Comparison of ENCODE assay signal across 1 cellular context in genomic region chr21:45461369-45461750, GRCh38.
TF ChIP-seq lines count a peak whose summit lies in the region.

No MANE protein-coding gene starts in this region.

TF ChIP-seq in HepG2, 621 proteins besides CTCF, POLR2A, EP300 and RAD21:
- no peak for TF ChIP-seq ZNF691 (CRISPR knock-in tag; IDR thresholded peaks at IDR 0.05; ENCODE audit: borderline replicate concordance, low read depth)
- TF ChIP-seq ZNF563 (CRISPR knock-in tag; IDR thresholded peaks at IDR 0.05), result no peak
- TF ChIP-seq ZNF839 (CRISPR knock-in tag; IDR thresholded peaks at IDR 0.05; ENCODE audit: borderline replicate concordance), result 0 out of 2 replicates have a peak, but pooled peaks have one; percentile 33
- TF ChIP-seq, protein P1, sequence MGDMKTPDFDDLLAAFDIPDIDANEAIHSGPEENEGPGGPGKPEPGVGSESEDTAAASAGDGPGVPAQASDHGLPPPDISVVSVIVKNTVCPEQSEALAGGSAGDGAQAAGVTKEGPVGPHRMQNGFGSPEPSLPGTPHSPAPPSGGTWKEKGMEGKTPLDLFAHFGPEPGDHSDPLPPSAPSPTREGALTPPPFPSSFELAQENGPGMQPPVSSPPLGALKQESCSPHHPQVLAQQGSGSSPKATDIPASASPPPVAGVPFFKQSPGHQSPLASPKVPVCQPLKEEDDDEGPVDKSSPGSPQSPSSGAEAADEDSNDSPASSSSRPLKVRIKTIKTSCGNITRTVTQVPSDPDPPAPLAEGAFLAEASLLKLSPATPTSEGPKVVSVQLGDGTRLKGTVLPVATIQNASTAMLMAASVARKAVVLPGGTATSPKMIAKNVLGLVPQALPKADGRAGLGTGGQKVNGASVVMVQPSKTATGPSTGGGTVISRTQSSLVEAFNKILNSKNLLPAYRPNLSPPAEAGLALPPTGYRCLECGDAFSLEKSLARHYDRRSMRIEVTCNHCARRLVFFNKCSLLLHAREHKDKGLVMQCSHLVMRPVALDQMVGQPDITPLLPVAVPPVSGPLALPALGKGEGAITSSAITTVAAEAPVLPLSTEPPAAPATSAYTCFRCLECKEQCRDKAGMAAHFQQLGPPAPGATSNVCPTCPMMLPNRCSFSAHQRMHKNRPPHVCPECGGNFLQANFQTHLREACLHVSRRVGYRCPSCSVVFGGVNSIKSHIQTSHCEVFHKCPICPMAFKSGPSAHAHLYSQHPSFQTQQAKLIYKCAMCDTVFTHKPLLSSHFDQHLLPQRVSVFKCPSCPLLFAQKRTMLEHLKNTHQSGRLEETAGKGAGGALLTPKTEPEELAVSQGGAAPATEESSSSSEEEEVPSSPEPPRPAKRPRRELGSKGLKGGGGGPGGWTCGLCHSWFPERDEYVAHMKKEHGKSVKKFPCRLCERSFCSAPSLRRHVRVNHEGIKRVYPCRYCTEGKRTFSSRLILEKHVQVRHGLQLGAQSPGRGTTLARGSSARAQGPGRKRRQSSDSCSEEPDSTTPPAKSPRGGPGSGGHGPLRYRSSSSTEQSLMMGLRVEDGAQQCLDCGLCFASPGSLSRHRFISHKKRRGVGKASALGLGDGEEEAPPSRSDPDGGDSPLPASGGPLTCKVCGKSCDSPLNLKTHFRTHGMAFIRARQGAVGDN (CRISPR knock-in tag; IDR thresholded peaks at IDR 0.05), result peak; percentile 44
- no peak for TF ChIP-seq ATRX (CRISPR knock-in tag; IDR thresholded peaks at IDR 0.05; ENCODE audit: borderline replicate concordance)
- TF ChIP-seq ZNF768 (CRISPR knock-in tag; IDR thresholded peaks at IDR 0.05), result 0 out of 2 replicates have a peak, but pooled peaks have one; percentile 24
- no peak for TF ChIP-seq ZNF503 (CRISPR knock-in tag; IDR thresholded peaks at IDR 0.05)
- 0 out of 2 replicates have a peak, but pooled peaks have one; percentile 71 for TF ChIP-seq ZNF337 (CRISPR knock-in tag; IDR thresholded peaks at IDR 0.05; ENCODE audit: borderline replicate concordance, low read depth)
TF ChIP-seq in HepG2: peak in this region for 4.
